Comparison of ENCODE assay signal across 1 cellular context in genomic region chrX:82081027-82081426, GRCh38.
TF ChIP-seq lines count a peak whose summit lies in the region.

No MANE protein-coding gene starts in this region.

TF ChIP-seq in WTC11, 78 proteins besides CTCF, POLR2A, EP300 and RAD21 (continued from another document):
- no peak for TF ChIP-seq ZBTB43 (CRISPR knock-in tag; IDR thresholded peaks at IDR 0.05)
- no peak for TF ChIP-seq SMAD4 (CRISPR knock-in tag; IDR thresholded peaks at IDR 0.05)
- TF ChIP-seq SOX15 (CRISPR knock-in tag; IDR thresholded peaks at IDR 0.05) = no peak
- no peak for TF ChIP-seq IRF1 (CRISPR knock-in tag; IDR thresholded peaks at IDR 0.05)
- no peak for TF ChIP-seq NFE2L1 (CRISPR knock-in tag; IDR thresholded peaks at IDR 0.05)
- TF ChIP-seq ARID4B (CRISPR knock-in tag; IDR thresholded peaks at IDR 0.05; ENCODE audit: borderline replicate concordance) = no peak
